8 cellular contexts compared by ENCODE assay signal in genomic region chr2:86623549-86624547, GRCh38. TPM values are rescaled to one million over a fixed set of nuclear protein-coding genes. Genes with fewer than 3 reads are reported as not detected.
DNase-seq lines count a peak whose midpoint lies in the region; ATAC-seq and TF ChIP-seq lines count a peak whose summit lies in the region.

Gene RNF103 (minus strand): TSS chr2:86623865. CDS start chr2:86622886, 979 bp downstream.

- no peaks in the 10 kb centered on the region for H3K36me3 ChIP-seq in aorta (ENCODE audit: control insufficient read depth in 1 of 2, insufficient read depth in 2 of 2, low read length in 1 of 2)

- intact Hi-C loops in aorta (cut with DNase I) = loop anchor here (1.0 to 5.0 kb wide), 4 partner anchors 61 to 227 kb away; partner anchors contain the start of genes KDM3A (in 2 of the 2) and CHMP3 (in 1 of the 2)

- no peak for TF ChIP-seq CTCF in astrocyte of the cerebellum (IDR thresholded peaks at IDR 0.05; ENCODE audit: low read depth, low read length, missing control alignments)

- in situ Hi-C loops in astrocyte of the cerebellum (cut with HindIII; ENCODE audit: low sequenced_read_pairs) = no loop called here

- ATAC-seq in GM18502 (IDR thresholded peaks at IDR 0.05; ENCODE audit: poor library complexity, unreplicated experiment) (peak; percentile 90), HG02938 (IDR thresholded peaks at IDR 0.05; ENCODE audit: unreplicated experiment) (peak; percentile 72), aorta (ENCODE audit: low FRiP score) (peak; percentile 98)

- H3K4me3 ChIP-seq in astrocyte of the cerebellum (ENCODE audit: low read depth, low read length) = peak within 1 kb of the TSS; percentile 90
- peak within 1 kb of the TSS; percentile 79 to 84 for H3K4me3 ChIP-seq in aorta (ENCODE audit: low read length in 2 of 2)

- H3K27me3 ChIP-seq in aorta (ENCODE audit: control insufficient read depth in 1 of 2, insufficient read depth in 2 of 2, low read length in 1 of 2) = no peaks in the 10 kb centered on the region

- H3K27ac ChIP-seq in aorta (ENCODE audit: low read depth in 1 of 2, low read length in 2 of 2) = peak within 1 kb of the TSS; percentile 88 to 94

- H3K9me3 ChIP-seq in aorta (ENCODE audit: control insufficient read depth, low read length) = no peaks in the 10 kb centered on the region

- DNase-seq in NCI-H2029 treated with DMSO at 0.1 percent for 48 hours (lab: John Stamatoyannopoulos, UW) (peak; percentile 44), T-helper 9 cell (peak; percentile 92), astrocyte of the cerebellum (ENCODE audit: low read depth) (peak; percentile 70), hepatic stellate cell (ENCODE audit: low spot score) (peak; percentile 88), renal cortical epithelial cell (ENCODE audit: low read depth) (peak; percentile 65), aorta (peak; percentile 98 to 100)

- WGBS in aorta, 2 donors = 5 to 6% methylated on average over 59 to 74 of the region's 74 CpGs

- H3K4me1 ChIP-seq in aorta (ENCODE audit: control insufficient read depth in 1 of 2, insufficient read depth in 2 of 2, low read length in 2 of 2) = peaks cover 0 to 2% of the 10 kb centered on the region in 2 donors

RNA-seq across cellular contexts. Expression of gene RNF103, which starts in this region (rescaled TPM):
- total RNA-seq in renal cortical epithelial cell (23.3 and 48.0 TPM in 2 replicates), aorta (10 to 100 TPM; 30.5 to 31.0 TPM)
- polyA plus RNA-seq in aorta = 10 to 100 TPM; 11.4 to 26.1 TPM

Comparison
In these comparisons a context has a peak if more than half of its experiments do, and no peak if none do; other contexts are left out.
1. Peak in every context shown above with its lines: DNase-seq, ATAC-seq, H3K4me3 ChIP-seq and H3K27ac ChIP-seq.
2. DNase-seq: peak in every context shown above with its lines; median percentile 99 in aorta; 92 in T-helper 9 cell; 88 in hepatic stellate cell; 70 in astrocyte of the cerebellum; 65 in renal cortical epithelial cell; 44 in NCI-H2029 treated with DMSO at 0.1 percent for 48 hours.